Comparison of ENCODE assay signal across 8 cellular contexts in genomic region chr1:2233997-2234761, GRCh38. TPM values are rescaled to one million over a fixed set of nuclear protein-coding genes. Genes with fewer than 3 reads are reported as not detected.
DNase-seq lines count a peak whose midpoint lies in the region; ATAC-seq and TF ChIP-seq lines count a peak whose summit lies in the region.

No MANE protein-coding gene starts in this region.

- H3K4me3 ChIP-seq in AG04449 (ENCODE audit: low read depth, low read length) (peak overlapping the region; percentile 83), choroid plexus epithelial cell (ENCODE audit: low read depth, low read length) (peak overlapping the region; percentile 80), lung (no peak overlapping the region)

- peak; percentile 69 for ATAC-seq in HG03066 (IDR thresholded peaks at IDR 0.05; ENCODE audit: low read depth, unreplicated experiment)
- ATAC-seq in lung (ENCODE audit: insufficient read depth, low FRiP score): peak; percentile 84

- POLR2A ChIA-PET in AG04449 (lab: Yijun Ruan, JAX): interaction anchor here (0.8 to 1.5 kb wide), 2 partner anchors 26 to 29 kb away, joined by 3 read pairs; no protein-coding TSS in a partner anchor

- DNase-seq in AG04449 (ENCODE audit: low read depth, low spot score) (no peak), choroid plexus epithelial cell (ENCODE audit: low read depth) (peak; percentile 94), lung (ENCODE audit: low spot score) (peak; percentile 92), NCI-H526 treated with DMSO at 0.1 percent for 48 hours (lab: John Stamatoyannopoulos, UW) (no peak), kidney glomerular epithelial cell (lab: John Stamatoyannopoulos, UW) (no peak)
- peak; percentile 61 for DNase-seq in activated CD4-positive, CD25-positive, alpha-beta regulatory T cell treated with anti-CD3 and anti-CD28 coated beads, Interleukin-2, amount 50 U/mL, for 72 hours
- peak; percentile 57 to 58 for DNase-seq in stimulated activated CD8-positive, alpha-beta memory T cell treated with anti-CD3 and anti-CD28 coated beads, Interleukin-2, amount 100 ng/mL, for 1 hour (ENCODE audit: low read depth in 2 of 2)

- 5 to 6% methylated on average over 27 of the region's 27 CpGs for WGBS in lung, 2 donors

- peak overlapping the region; percentile 66 to 90 for H3K27ac ChIP-seq in lung (ENCODE audit: low read depth in 1 of 2, low read length in 1 of 2)

- no peaks in the 10 kb centered on the region for H3K36me3 ChIP-seq in lung (ENCODE audit: control insufficient read depth in 2 of 2, insufficient read depth in 2 of 2, low read length in 2 of 2)

- no peaks in the 10 kb centered on the region for H3K27me3 ChIP-seq in lung (ENCODE audit: control insufficient read depth, insufficient read depth)

- CTCF ChIA-PET in AG04449 (lab: Yijun Ruan, JAX): interaction anchor here (0.8 to 6.8 kb wide), 9 partner anchors 9 to 156 kb away, joined by 3 to 41 read pairs (median 4); partner anchors contain the start of gene FAAP20

- peaks cover 19 to 65% of the 10 kb centered on the region in 2 donors for H3K4me1 ChIP-seq in lung (ENCODE audit: control insufficient read depth in 2 of 2, insufficient read depth in 2 of 2, low read length in 2 of 2)

- TF ChIP-seq CTCF in AG04449 (IDR thresholded peaks at IDR 0.05; ENCODE audit: insufficient read depth, low read length, missing control alignments) (no peak), choroid plexus epithelial cell (conservative IDR thresholded peaks at IDR 0.05; ENCODE audit: low read depth, low read length) (no peak), lung (IDR thresholded peaks at IDR 0.05; ENCODE audit: control extremely low read depth, extremely low read depth) (no peak)

- H3K9me3 ChIP-seq in lung (ENCODE audit: control insufficient read depth in 2 of 2, insufficient read depth in 1 of 2, low read length in 1 of 2): no peaks in the 10 kb centered on the region

RNA-seq across cellular contexts. Expression of gene SKI, which starts 6.1 kb away (rescaled TPM):
- total RNA-seq in lung: 10 to 100 TPM; 47.7 to 90.7 TPM
- 10 to 100 TPM; 17.1 to 33.8 TPM for polyA plus RNA-seq in lung

RNA-seq across cellular contexts. Expression of gene FAAP20, which starts 39.6 kb away (rescaled TPM):
- total RNA-seq in lung: 10 to 100 TPM; 16.8 to 71.6 TPM
- 10 to 100 TPM; 65.2 to 87.9 TPM for polyA plus RNA-seq in lung

Comparison
In these comparisons a context has a peak if more than half of its experiments do, and no peak if none do; other contexts are left out.
1. DNase-seq: peak in activated CD4-positive, CD25-positive, alpha-beta regulatory T cell treated with anti-CD3 and anti-CD28 coated beads, Interleukin-2, amount 50 U/mL, for 72 hours (single experiment), choroid plexus epithelial cell (single experiment), lung (single experiment) and stimulated activated CD8-positive, alpha-beta memory T cell treated with anti-CD3 and anti-CD28 coated beads, Interleukin-2, amount 100 ng/mL, for 1 hour (2 of 2); none in AG04449 (single experiment), NCI-H526 treated with DMSO at 0.1 percent for 48 hours (single experiment) and kidney glomerular epithelial cell (single experiment).